In genomic region chr15:91948001-91948608, GRCh38 we compare ENCODE assay signal across 12 cellular contexts.
DNase-seq lines count a peak whose midpoint lies in the region; ATAC-seq, FAIRE-seq and TF ChIP-seq lines count a peak whose summit lies in the region.
"Had no signal": no experiment of that assay in that cellular context is flagged by ENCODE, and none has a peak within 500 bp of the region (broad histone marks: within the 10 kb centered on the region; RNA-seq: fewer than 3 reads in every experiment).

No MANE protein-coding gene starts in this region.

- no peak for TF ChIP-seq CTCF in fibroblast of the aortic adventitia (IDR thresholded peaks at IDR 0.05; ENCODE audit: insufficient read depth, low read length)
- TF ChIP-seq CTCF in neural progenitor cell (IDR thresholded peaks at IDR 0.05) = no peak

- H3K79me2 ChIP-seq in neural progenitor cell (ENCODE audit: low read depth) = peaks cover 13% of the 10 kb centered on the region

- H3K36me3 ChIP-seq in neural progenitor cell = no peaks in the 10 kb centered on the region
- H3K36me3 ChIP-seq: SJSA1 had no signal

- peaks cover 15% of the 10 kb centered on the region for H3F3A ChIP-seq in neural progenitor cell (ENCODE audit: low read depth)

- H3K4me1 Mint-ChIP-seq in neural progenitor cell = peaks cover 40% of the 10 kb centered on the region
- H3K4me1 Mint-ChIP-seq in activated naive CD4-positive, alpha-beta T cell treated with anti-CD3 and anti-CD28 coated beads for 36 hours (ENCODE audit: low read depth) = peaks cover 30% of the 10 kb centered on the region
- H3K4me1 Mint-ChIP-seq in stimulated activated naive B cell treated with anti-CD40 and anti-IgM and Interleukin-4, amounts not matched to agents 10 μg/mL and 1 μg/mL and 100 μg/mL, for 72 hours = peaks cover 8 to 12% of the 10 kb centered on the region in 2 donors

- no peak overlapping the region for H3K27ac ChIP-seq in neural progenitor cell
- H3K27ac ChIP-seq: KMS-11, SJSA1 had no signal

- no peaks in the 10 kb centered on the region for H3K36me3 Mint-ChIP-seq in neural progenitor cell
- no peaks in the 10 kb centered on the region for H3K36me3 Mint-ChIP-seq in activated naive CD4-positive, alpha-beta T cell treated with anti-CD3 and anti-CD28 coated beads for 36 hours (ENCODE audit: low read depth)
- H3K36me3 Mint-ChIP-seq in stimulated activated naive B cell treated with anti-CD40 and anti-IgM and Interleukin-4, amounts not matched to agents 10 μg/mL and 1 μg/mL and 100 μg/mL, for 72 hours = no peaks in the 10 kb centered on the region

- H3K4me3 ChIP-seq in fibroblast of the aortic adventitia (ENCODE audit: low read depth, low read length) (no peak overlapping the region), neural progenitor cell (no peak overlapping the region)
- H3K4me3 ChIP-seq: SJSA1 had no signal

- no peak overlapping the region for H3K9ac ChIP-seq in neural progenitor cell
- H3K9ac ChIP-seq: KMS-11 had no signal

- H2AFZ ChIP-seq in neural progenitor cell (replicated peaks) = peak overlapping the region; percentile 44

- H3K4me1 ChIP-seq in neural progenitor cell = peaks cover 28% of the 10 kb centered on the region
- H3K4me1 ChIP-seq: SJSA1 had no signal

- CTCF ChIA-PET in activated naive CD4-positive, alpha-beta T cell treated with anti-CD3 and anti-CD28 coated beads for 36 hours (lab: Charles Lee) = no interaction called here

- no peaks in the 10 kb centered on the region for H4K20me1 ChIP-seq in neural progenitor cell (ENCODE audit: low read depth)

- no peaks in the 10 kb centered on the region for H3K27me3 ChIP-seq in neural progenitor cell
- H3K27me3 ChIP-seq: SJSA1 had no signal

- no peaks in the 10 kb centered on the region for H3K9me3 Mint-ChIP-seq in neural progenitor cell
- no peaks in the 10 kb centered on the region for H3K9me3 Mint-ChIP-seq in activated naive CD4-positive, alpha-beta T cell treated with anti-CD3 and anti-CD28 coated beads for 36 hours
- peaks cover 0 to under 1% of the 10 kb centered on the region in 2 donors for H3K9me3 Mint-ChIP-seq in stimulated activated naive B cell treated with anti-CD40 and anti-IgM and Interleukin-4, amounts not matched to agents 10 μg/mL and 1 μg/mL and 100 μg/mL, for 72 hours

- no peak for FAIRE-seq in RCC 7860 (lab: Jason Lieb, UNC)

- H3K27me3 Mint-ChIP-seq in neural progenitor cell (ENCODE audit: insufficient read depth, low read depth) = peaks cover 7% of the 10 kb centered on the region
- H3K27me3 Mint-ChIP-seq in activated naive CD4-positive, alpha-beta T cell treated with anti-CD3 and anti-CD28 coated beads for 36 hours (ENCODE audit: low read depth) = no peaks in the 10 kb centered on the region
- peaks cover 48 to 53% of the 10 kb centered on the region in 2 donors for H3K27me3 Mint-ChIP-seq in stimulated activated naive B cell treated with anti-CD40 and anti-IgM and Interleukin-4, amounts not matched to agents 10 μg/mL and 1 μg/mL and 100 μg/mL, for 72 hours

- ATAC-seq in stimulated activated naive B cell treated with anti-CD40 and anti-IgM and Interleukin-4, amounts not matched to agents 10 μg/mL and 1 μg/mL and 100 μg/mL, for 72 hours (replicated peaks) = no peak
- ATAC-seq in GM21576 (IDR thresholded peaks at IDR 0.05; ENCODE audit: unreplicated experiment) = no peak

- intact Hi-C loops in activated naive CD4-positive, alpha-beta T cell treated with anti-CD3 and anti-CD28 coated beads for 36 hours (cut with micrococcal nuclease) = no loop called here

- peak overlapping the region; percentile 53 for H3K4me2 ChIP-seq in neural progenitor cell
- H3K4me2 ChIP-seq: KMS-11 had no signal

- no peaks in the 10 kb centered on the region for H3K9me3 ChIP-seq in neural progenitor cell (ENCODE audit: low read depth)
- H3K9me3 ChIP-seq: SJSA1 had no signal

- H3K27ac Mint-ChIP-seq in neural progenitor cell = no peak overlapping the region
- H3K27ac Mint-ChIP-seq in activated naive CD4-positive, alpha-beta T cell treated with anti-CD3 and anti-CD28 coated beads for 36 hours = no peak overlapping the region
- no peak overlapping the region for H3K27ac Mint-ChIP-seq in stimulated activated naive B cell treated with anti-CD40 and anti-IgM and Interleukin-4, amounts not matched to agents 10 μg/mL and 1 μg/mL and 100 μg/mL, for 72 hours

- peak; percentile 58 for DNase-seq in EL
- peak; percentile 75 for DNase-seq in RCC 7860 (ENCODE audit: low spot score)
- peak; percentile 73 for DNase-seq in fibroblast of the aortic adventitia (ENCODE audit: low read depth)
- peak; percentile 39 for DNase-seq in neural progenitor cell (ENCODE audit: low spot score)
- DNase-seq in DMS153 treated with DMSO at 0.1 percent for 48 hours (lab: John Stamatoyannopoulos, UW; ENCODE audit: unreplicated experiment) = no peak
- DNase-seq in activated naive CD4-positive, alpha-beta T cell treated with anti-CD3 and anti-CD28 coated beads for 36 hours = no peak
- no peak for DNase-seq in stimulated activated naive B cell treated with anti-CD40 and anti-IgM and Interleukin-4, amounts not matched to agents 10 μg/mL and 1 μg/mL and 100 μg/mL, for 72 hours
- DNase-seq: activated effector memory CD4-positive, alpha-beta T cell treated with anti-CD3 and anti-CD28 coated beads, Interleukin-2, amount 50 U/mL, for 16 hours; stimulated activated CD4-positive, alpha-beta T cell treated with anti-CD3 and anti-CD28 coated beads, Interleukin-15, amount 100 ng/mL, for 24 hours had no signal

- H3K4me3 Mint-ChIP-seq in neural progenitor cell = peak overlapping the region; percentile 43
- H3K4me3 Mint-ChIP-seq in activated naive CD4-positive, alpha-beta T cell treated with anti-CD3 and anti-CD28 coated beads for 36 hours = no peak overlapping the region
- H3K4me3 Mint-ChIP-seq in stimulated activated naive B cell treated with anti-CD40 and anti-IgM and Interleukin-4, amounts not matched to agents 10 μg/mL and 1 μg/mL and 100 μg/mL, for 72 hours = no peak overlapping the region

Comparison
In these comparisons a context has a peak if more than half of its experiments do, and no peak if none do; other contexts are left out.
1. DNase-seq: peak in EL (single experiment), RCC 7860 (single experiment), fibroblast of the aortic adventitia (single experiment) and neural progenitor cell (single experiment); none in DMS153 treated with DMSO at 0.1 percent for 48 hours (single experiment), activated naive CD4-positive, alpha-beta T cell treated with anti-CD3 and anti-CD28 coated beads for 36 hours (single experiment) and stimulated activated naive B cell treated with anti-CD40 and anti-IgM and Interleukin-4, amounts not matched to agents 10 μg/mL and 1 μg/mL and 100 μg/mL, for 72 hours (single experiment).